2 cellular contexts compared by ENCODE assay signal in the genomic region with DNA sequence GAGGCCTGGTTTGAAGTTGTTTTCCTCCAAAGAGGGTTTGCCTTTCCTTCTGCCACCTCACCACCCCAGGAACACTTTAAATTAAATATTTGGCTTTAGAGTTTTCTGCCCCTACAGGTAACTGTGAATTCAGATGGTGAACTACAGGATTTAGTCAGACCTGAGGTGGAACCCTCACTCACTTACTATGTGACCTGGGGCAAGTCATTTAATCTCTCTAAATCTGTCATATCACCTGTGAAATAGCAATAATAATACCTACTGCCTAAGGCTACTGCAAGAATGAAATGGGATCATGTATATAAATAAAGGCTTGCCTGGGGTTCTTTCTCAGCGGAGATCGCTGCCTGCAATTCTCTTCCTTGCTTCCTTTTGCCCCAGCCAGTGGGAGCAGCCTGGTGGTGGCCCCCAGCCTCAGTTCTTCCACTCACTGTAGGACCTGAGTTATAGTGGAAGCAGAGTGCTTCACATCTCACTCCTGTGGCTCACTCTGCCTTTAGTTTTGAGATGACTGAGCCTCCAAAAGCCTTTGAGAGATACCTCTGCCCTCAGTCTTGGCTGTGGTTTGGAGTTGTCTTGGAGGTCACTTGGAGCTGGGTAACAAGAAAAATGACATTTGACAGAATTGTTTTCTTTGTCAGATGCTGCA.
TF ChIP-seq lines count a peak whose summit lies in the region.

No MANE protein-coding gene starts in this region.

TF ChIP-seq in WTC11, 78 proteins besides CTCF, POLR2A, EP300 and RAD21:
- TF ChIP-seq, protein P1, sequence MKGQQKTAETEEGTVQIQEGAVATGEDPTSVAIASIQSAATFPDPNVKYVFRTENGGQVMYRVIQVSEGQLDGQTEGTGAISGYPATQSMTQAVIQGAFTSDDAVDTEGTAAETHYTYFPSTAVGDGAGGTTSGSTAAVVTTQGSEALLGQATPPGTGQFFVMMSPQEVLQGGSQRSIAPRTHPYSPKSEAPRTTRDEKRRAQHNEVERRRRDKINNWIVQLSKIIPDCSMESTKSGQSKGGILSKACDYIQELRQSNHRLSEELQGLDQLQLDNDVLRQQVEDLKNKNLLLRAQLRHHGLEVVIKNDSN (CRISPR knock-in tag; IDR thresholded peaks at IDR 0.05): no peak
- TF ChIP-seq, protein P2, sequence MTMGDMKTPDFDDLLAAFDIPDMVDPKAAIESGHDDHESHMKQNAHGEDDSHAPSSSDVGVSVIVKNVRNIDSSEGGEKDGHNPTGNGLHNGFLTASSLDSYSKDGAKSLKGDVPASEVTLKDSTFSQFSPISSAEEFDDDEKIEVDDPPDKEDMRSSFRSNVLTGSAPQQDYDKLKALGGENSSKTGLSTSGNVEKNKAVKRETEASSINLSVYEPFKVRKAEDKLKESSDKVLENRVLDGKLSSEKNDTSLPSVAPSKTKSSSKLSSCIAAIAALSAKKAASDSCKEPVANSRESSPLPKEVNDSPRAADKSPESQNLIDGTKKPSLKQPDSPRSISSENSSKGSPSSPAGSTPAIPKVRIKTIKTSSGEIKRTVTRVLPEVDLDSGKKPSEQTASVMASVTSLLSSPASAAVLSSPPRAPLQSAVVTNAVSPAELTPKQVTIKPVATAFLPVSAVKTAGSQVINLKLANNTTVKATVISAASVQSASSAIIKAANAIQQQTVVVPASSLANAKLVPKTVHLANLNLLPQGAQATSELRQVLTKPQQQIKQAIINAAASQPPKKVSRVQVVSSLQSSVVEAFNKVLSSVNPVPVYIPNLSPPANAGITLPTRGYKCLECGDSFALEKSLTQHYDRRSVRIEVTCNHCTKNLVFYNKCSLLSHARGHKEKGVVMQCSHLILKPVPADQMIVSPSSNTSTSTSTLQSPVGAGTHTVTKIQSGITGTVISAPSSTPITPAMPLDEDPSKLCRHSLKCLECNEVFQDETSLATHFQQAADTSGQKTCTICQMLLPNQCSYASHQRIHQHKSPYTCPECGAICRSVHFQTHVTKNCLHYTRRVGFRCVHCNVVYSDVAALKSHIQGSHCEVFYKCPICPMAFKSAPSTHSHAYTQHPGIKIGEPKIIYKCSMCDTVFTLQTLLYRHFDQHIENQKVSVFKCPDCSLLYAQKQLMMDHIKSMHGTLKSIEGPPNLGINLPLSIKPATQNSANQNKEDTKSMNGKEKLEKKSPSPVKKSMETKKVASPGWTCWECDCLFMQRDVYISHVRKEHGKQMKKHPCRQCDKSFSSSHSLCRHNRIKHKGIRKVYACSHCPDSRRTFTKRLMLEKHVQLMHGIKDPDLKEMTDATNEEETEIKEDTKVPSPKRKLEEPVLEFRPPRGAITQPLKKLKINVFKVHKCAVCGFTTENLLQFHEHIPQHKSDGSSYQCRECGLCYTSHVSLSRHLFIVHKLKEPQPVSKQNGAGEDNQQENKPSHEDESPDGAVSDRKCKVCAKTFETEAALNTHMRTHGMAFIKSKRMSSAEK (CRISPR knock-in tag; IDR thresholded peaks at IDR 0.05; ENCODE audit: borderline replicate concordance): no peak
- TF ChIP-seq, protein P3, sequence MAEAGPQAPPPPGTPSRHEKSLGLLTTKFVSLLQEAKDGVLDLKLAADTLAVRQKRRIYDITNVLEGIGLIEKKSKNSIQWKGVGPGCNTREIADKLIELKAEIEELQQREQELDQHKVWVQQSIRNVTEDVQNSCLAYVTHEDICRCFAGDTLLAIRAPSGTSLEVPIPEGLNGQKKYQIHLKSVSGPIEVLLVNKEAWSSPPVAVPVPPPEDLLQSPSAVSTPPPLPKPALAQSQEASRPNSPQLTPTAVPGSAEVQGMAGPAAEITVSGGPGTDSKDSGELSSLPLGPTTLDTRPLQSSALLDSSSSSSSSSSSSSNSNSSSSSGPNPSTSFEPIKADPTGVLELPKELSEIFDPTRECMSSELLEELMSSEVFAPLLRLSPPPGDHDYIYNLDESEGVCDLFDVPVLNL (CRISPR knock-in tag; IDR thresholded peaks at IDR 0.05; ENCODE audit: borderline replicate concordance, low read depth): no peak
- TF ChIP-seq, protein P4, sequence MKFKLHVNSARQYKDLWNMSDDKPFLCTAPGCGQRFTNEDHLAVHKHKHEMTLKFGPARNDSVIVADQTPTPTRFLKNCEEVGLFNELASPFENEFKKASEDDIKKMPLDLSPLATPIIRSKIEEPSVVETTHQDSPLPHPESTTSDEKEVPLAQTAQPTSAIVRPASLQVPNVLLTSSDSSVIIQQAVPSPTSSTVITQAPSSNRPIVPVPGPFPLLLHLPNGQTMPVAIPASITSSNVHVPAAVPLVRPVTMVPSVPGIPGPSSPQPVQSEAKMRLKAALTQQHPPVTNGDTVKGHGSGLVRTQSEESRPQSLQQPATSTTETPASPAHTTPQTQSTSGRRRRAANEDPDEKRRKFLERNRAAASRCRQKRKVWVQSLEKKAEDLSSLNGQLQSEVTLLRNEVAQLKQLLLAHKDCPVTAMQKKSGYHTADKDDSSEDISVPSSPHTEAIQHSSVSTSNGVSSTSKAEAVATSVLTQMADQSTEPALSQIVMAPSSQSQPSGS (CRISPR knock-in tag; IDR thresholded peaks at IDR 0.05; ENCODE audit: borderline replicate concordance, low read depth): no peak
- no peak for TF ChIP-seq ELF4 (CRISPR knock-in tag; IDR thresholded peaks at IDR 0.05; ENCODE audit: low read depth)

TF ChIP-seq in SK-N-SH, 30 proteins besides CTCF, POLR2A, EP300 and RAD21:
- TF ChIP-seq MXI1 (IDR thresholded peaks at IDR 0.05; ENCODE audit: low read depth, low read length): no peak
- TF ChIP-seq FOXM1 (IDR thresholded peaks at IDR 0.05; ENCODE audit: low read depth): no peak
- TF ChIP-seq TEAD4 (IDR thresholded peaks at IDR 0.05; ENCODE audit: borderline replicate concordance, insufficient read depth): no peak
- no peak for TF ChIP-seq RCOR1 (IDR thresholded peaks at IDR 0.05; ENCODE audit: low read length)
- TF ChIP-seq, protein P5, sequence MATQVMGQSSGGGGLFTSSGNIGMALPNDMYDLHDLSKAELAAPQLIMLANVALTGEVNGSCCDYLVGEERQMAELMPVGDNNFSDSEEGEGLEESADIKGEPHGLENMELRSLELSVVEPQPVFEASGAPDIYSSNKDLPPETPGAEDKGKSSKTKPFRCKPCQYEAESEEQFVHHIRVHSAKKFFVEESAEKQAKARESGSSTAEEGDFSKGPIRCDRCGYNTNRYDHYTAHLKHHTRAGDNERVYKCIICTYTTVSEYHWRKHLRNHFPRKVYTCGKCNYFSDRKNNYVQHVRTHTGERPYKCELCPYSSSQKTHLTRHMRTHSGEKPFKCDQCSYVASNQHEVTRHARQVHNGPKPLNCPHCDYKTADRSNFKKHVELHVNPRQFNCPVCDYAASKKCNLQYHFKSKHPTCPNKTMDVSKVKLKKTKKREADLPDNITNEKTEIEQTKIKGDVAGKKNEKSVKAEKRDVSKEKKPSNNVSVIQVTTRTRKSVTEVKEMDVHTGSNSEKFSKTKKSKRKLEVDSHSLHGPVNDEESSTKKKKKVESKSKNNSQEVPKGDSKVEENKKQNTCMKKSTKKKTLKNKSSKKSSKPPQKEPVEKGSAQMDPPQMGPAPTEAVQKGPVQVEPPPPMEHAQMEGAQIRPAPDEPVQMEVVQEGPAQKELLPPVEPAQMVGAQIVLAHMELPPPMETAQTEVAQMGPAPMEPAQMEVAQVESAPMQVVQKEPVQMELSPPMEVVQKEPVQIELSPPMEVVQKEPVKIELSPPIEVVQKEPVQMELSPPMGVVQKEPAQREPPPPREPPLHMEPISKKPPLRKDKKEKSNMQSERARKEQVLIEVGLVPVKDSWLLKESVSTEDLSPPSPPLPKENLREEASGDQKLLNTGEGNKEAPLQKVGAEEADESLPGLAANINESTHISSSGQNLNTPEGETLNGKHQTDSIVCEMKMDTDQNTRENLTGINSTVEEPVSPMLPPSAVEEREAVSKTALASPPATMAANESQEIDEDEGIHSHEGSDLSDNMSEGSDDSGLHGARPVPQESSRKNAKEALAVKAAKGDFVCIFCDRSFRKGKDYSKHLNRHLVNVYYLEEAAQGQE (IDR thresholded peaks at IDR 0.05; ENCODE audit: low read depth, low read length): no peak
- TF ChIP-seq FOSL2 (IDR thresholded peaks at IDR 0.05; ENCODE audit: borderline replicate concordance, low read depth): no peak
- no peak for TF ChIP-seq MEF2A (IDR thresholded peaks at IDR 0.05; ENCODE audit: borderline replicate concordance, low read depth)
- no peak for TF ChIP-seq ELF1 (IDR thresholded peaks at IDR 0.05)
- no peak for TF ChIP-seq GABPA (IDR thresholded peaks at IDR 0.05; ENCODE audit: low read depth)
- no peak for TF ChIP-seq CHD2 (IDR thresholded peaks at IDR 0.05; ENCODE audit: low read length, partially characterized antibody)
- TF ChIP-seq, protein P1 (IDR thresholded peaks at IDR 0.05; ENCODE audit: borderline replicate concordance, low read depth): no peak
- no peak for TF ChIP-seq TAF1 (IDR thresholded peaks at IDR 0.05; ENCODE audit: borderline replicate concordance, low read depth, low read length)
- no peak for TF ChIP-seq RFX5 (IDR thresholded peaks at IDR 0.05; ENCODE audit: low read length)
- TF ChIP-seq, protein P6, sequence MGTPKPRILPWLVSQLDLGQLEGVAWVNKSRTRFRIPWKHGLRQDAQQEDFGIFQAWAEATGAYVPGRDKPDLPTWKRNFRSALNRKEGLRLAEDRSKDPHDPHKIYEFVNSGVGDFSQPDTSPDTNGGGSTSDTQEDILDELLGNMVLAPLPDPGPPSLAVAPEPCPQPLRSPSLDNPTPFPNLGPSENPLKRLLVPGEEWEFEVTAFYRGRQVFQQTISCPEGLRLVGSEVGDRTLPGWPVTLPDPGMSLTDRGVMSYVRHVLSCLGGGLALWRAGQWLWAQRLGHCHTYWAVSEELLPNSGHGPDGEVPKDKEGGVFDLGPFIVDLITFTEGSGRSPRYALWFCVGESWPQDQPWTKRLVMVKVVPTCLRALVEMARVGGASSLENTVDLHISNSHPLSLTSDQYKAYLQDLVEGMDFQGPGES (IDR thresholded peaks at IDR 0.05; ENCODE audit: low read depth, low read length): no peak
- TF ChIP-seq FOXJ3 (CRISPR knock-in tag; IDR thresholded peaks at IDR 0.05): no peak
- TF ChIP-seq NRF1 (IDR thresholded peaks at IDR 0.05; ENCODE audit: low read depth, low read length): no peak
- TF ChIP-seq, protein P7, sequence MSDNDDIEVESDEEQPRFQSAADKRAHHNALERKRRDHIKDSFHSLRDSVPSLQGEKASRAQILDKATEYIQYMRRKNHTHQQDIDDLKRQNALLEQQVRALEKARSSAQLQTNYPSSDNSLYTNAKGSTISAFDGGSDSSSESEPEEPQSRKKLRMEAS (IDR thresholded peaks at IDR 0.05; ENCODE audit: low read depth): no peak
TF ChIP-seq in SK-N-SH: peak in this region for 0.
